ENCODE assay signal across 38 cellular contexts in the genomic region with DNA sequence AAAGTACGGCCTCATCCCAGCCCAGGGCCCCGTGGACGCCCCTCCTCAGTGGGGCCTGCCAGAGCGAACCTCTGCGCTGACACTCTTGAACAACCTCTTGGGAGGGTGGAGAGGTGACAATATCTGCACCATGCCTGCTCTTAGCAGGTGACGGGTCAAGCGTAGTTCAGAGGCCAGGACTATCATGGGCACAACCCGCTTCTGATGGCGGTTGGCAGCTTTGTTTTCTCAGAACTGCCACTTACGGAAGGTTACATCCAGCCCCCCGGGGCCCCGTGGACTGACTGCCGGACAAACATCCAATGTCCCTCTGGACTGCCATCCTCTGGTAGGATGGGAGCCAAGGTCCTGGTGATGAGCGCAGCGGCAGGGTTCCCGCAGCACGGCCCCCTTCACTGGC.
"Had no signal": no experiment of that assay in that cellular context is flagged by ENCODE, and none has a peak within 500 bp of the region (broad histone marks: within the 10 kb centered on the region; RNA-seq: fewer than 3 reads in every experiment).

No MANE protein-coding gene starts in this region.

- H3K9me3 Mint-ChIP-seq: activated naive CD4-positive, alpha-beta T cell treated with anti-CD3 and anti-CD28 coated beads for 36 hours; activated naive CD4-positive, alpha-beta T cell treated with anti-CD3 and anti-CD28 coated beads, Interleukin-2, amount 10 ng/mL, durations not matched to agents 7 days and 5 days; activated naive CD4-positive, alpha-beta T cell treated with anti-CD3 and anti-CD28 coated beads, Interleukin-2, amount 50 U/mL, for 24 hours; activated naive CD4-positive, alpha-beta T cell treated with anti-CD3 and anti-CD28 coated beads, Interleukin-2, amount 50 U/mL, for 72 hours; activated naive CD8-positive, alpha-beta T cell treated with anti-CD3 and anti-CD28 coated beads for 36 hours; activated naive CD8-positive, alpha-beta T cell treated with anti-CD3 and anti-CD28 coated beads, Interleukin-2, amount 50 U/mL, for 24 hours; activated T-cell treated with anti-CD3 and anti-CD28 coated beads, Interleukin-2, amount 50 U/mL, for 24 hours; activated T-cell treated with anti-CD3 and anti-CD28 coated beads, Interleukin-2, amount 50 U/mL, for 4 hours; activated T-cell treated with anti-CD3 and anti-CD28 coated beads, Interleukin-2, amount 50 U/mL, for 72 hours; activated T-helper 17 cell treated with anti-CD3 and anti-CD28 coated beads, Interleukin-2, amount 50 U/mL, for 72 hours; central memory CD8-positive, alpha-beta T cell had no signal

- H3K9me3 ChIP-seq: adrenal gland, ascending aorta, body of pancreas, breast epithelium had no signal

- DNase-seq: activated effector memory CD4-positive, alpha-beta T cell treated with anti-CD3 and anti-CD28 coated beads, Interleukin-2, amount 50 U/mL, for 16 hours; activated effector memory CD4-positive, alpha-beta T cell treated with Interleukin-2 at 50 U/mL for 16 hours; activated gamma-delta T cell; activated gamma-delta T cell treated with Interleukin-2 at 50 U/mL for 16 hours; activated naive CD4-positive, alpha-beta T cell; activated naive CD4-positive, alpha-beta T cell treated with anti-CD3 and anti-CD28 coated beads for 36 hours; activated naive CD4-positive, alpha-beta T cell treated with anti-CD3 and anti-CD28 coated beads, Interleukin-2, amount 10 ng/mL, durations not matched to agents 7 days and 5 days; activated naive CD4-positive, alpha-beta T cell treated with anti-CD3 and anti-CD28 coated beads, Interleukin-2, amount 50 U/mL, for 16 hours; activated naive CD4-positive, alpha-beta T cell treated with Interleukin-2 at 50 U/mL for 16 hours; activated naive CD8-positive, alpha-beta T cell treated with anti-CD3 and anti-CD28 coated beads for 36 hours; activated naive CD8-positive, alpha-beta T cell treated with anti-CD3 and anti-CD28 coated beads, Interleukin-2, amount 10 ng/mL, durations not matched to agents 7 days and 5 days; activated naive CD8-positive, alpha-beta T cell treated with anti-CD3 and anti-CD28 coated beads, Interleukin-2, amount 50 U/mL, for 24 hours; activated T-cell treated with anti-CD3 and anti-CD28 coated beads, Interleukin-2, amount 50 U/mL, for 1 hour; activated T-cell treated with anti-CD3 and anti-CD28 coated beads, Interleukin-2, amount 50 U/mL, for 24 hours; activated T-cell treated with anti-CD3 and anti-CD28 coated beads, Interleukin-2, amount 50 U/mL, for 4 hours; activated T-cell treated with anti-CD3 and anti-CD28 coated beads, Interleukin-2, amount 50 U/mL, for 48 hours; activated T-cell treated with anti-CD3 and anti-CD28 coated beads, Interleukin-2, amount 50 U/mL, for 72 hours; adrenal gland; amniotic stem cell; amygdala; anterior cingulate cortex; aorta; body of pancreas; brain microvascular endothelial cell; caudate nucleus; central memory CD4-positive, alpha-beta T cell; cerebellar nuclear complex had no signal

- H3K4me3 ChIP-seq: adrenal gland, ascending aorta, body of pancreas, breast epithelium, cardiac muscle cell had no signal

- H3K4me1 Mint-ChIP-seq: activated naive CD4-positive, alpha-beta T cell treated with anti-CD3 and anti-CD28 coated beads, Interleukin-2, amount 10 ng/mL, durations not matched to agents 7 days and 5 days; activated naive CD4-positive, alpha-beta T cell treated with anti-CD3 and anti-CD28 coated beads, Interleukin-2, amount 50 U/mL, for 24 hours; activated naive CD8-positive, alpha-beta T cell treated with anti-CD3 and anti-CD28 coated beads for 36 hours; activated naive CD8-positive, alpha-beta T cell treated with anti-CD3 and anti-CD28 coated beads, Interleukin-2, amount 10 ng/mL, durations not matched to agents 7 days and 5 days; activated naive CD8-positive, alpha-beta T cell treated with anti-CD3 and anti-CD28 coated beads, Interleukin-2, amount 50 U/mL, for 24 hours; activated T-helper 17 cell treated with anti-CD3 and anti-CD28 coated beads, Interleukin-2, amount 50 U/mL, for 72 hours; brain; central memory CD8-positive, alpha-beta T cell had no signal

- H3K4me3 Mint-ChIP-seq: activated naive CD4-positive, alpha-beta T cell treated with anti-CD3 and anti-CD28 coated beads for 36 hours; activated naive CD4-positive, alpha-beta T cell treated with anti-CD3 and anti-CD28 coated beads, Interleukin-2, amount 10 ng/mL, durations not matched to agents 7 days and 5 days; activated naive CD4-positive, alpha-beta T cell treated with anti-CD3 and anti-CD28 coated beads, Interleukin-2, amount 50 U/mL, for 24 hours; activated naive CD8-positive, alpha-beta T cell; activated naive CD8-positive, alpha-beta T cell treated with anti-CD3 and anti-CD28 coated beads for 36 hours; activated naive CD8-positive, alpha-beta T cell treated with anti-CD3 and anti-CD28 coated beads, Interleukin-2, amount 10 ng/mL, durations not matched to agents 7 days and 5 days; activated naive CD8-positive, alpha-beta T cell treated with anti-CD3 and anti-CD28 coated beads, Interleukin-2, amount 50 U/mL, for 24 hours; activated T-cell treated with anti-CD3 and anti-CD28 coated beads, Interleukin-2, amount 50 U/mL, for 24 hours; activated T-cell treated with anti-CD3 and anti-CD28 coated beads, Interleukin-2, amount 50 U/mL, for 4 hours; activated T-cell treated with anti-CD3 and anti-CD28 coated beads, Interleukin-2, amount 50 U/mL, for 72 hours; activated T-helper 1 cell treated with anti-CD3 and anti-CD28 coated beads, Interleukin-12 subunit alpha, Interleukin-12 subunit beta, Interleukin-2, Interleukin-4 antibody, amounts not matched to agents 30 ng/mL and 10 ng/mL and 1 ng/mL, durations not matched to agents 14 hours and 24 hours and 36 hours; activated T-helper 17 cell treated with anti-CD3 and anti-CD28 coated beads, Interleukin-2, amount 50 U/mL, for 72 hours; brain; central memory CD8-positive, alpha-beta T cell had no signal

- H3K36me3 Mint-ChIP-seq: activated naive CD4-positive, alpha-beta T cell treated with anti-CD3 and anti-CD28 coated beads, Interleukin-2, amount 10 ng/mL, durations not matched to agents 7 days and 5 days; activated naive CD4-positive, alpha-beta T cell treated with anti-CD3 and anti-CD28 coated beads, Interleukin-2, amount 50 U/mL, for 24 hours; activated naive CD4-positive, alpha-beta T cell treated with anti-CD3 and anti-CD28 coated beads, Interleukin-2, amount 50 U/mL, for 72 hours; activated naive CD8-positive, alpha-beta T cell; activated naive CD8-positive, alpha-beta T cell treated with anti-CD3 and anti-CD28 coated beads for 36 hours; activated naive CD8-positive, alpha-beta T cell treated with anti-CD3 and anti-CD28 coated beads, Interleukin-2, amount 10 ng/mL, durations not matched to agents 7 days and 5 days; brain had no signal

- H3K27me3 Mint-ChIP-seq: activated naive CD4-positive, alpha-beta T cell treated with anti-CD3 and anti-CD28 coated beads, Interleukin-2, amount 10 ng/mL, durations not matched to agents 7 days and 5 days; activated naive CD4-positive, alpha-beta T cell treated with anti-CD3 and anti-CD28 coated beads, Interleukin-2, amount 50 U/mL, for 24 hours; activated naive CD8-positive, alpha-beta T cell treated with anti-CD3 and anti-CD28 coated beads for 36 hours; activated naive CD8-positive, alpha-beta T cell treated with anti-CD3 and anti-CD28 coated beads, Interleukin-2, amount 10 ng/mL, durations not matched to agents 7 days and 5 days; activated naive CD8-positive, alpha-beta T cell treated with anti-CD3 and anti-CD28 coated beads, Interleukin-2, amount 50 U/mL, for 24 hours; activated T-cell treated with anti-CD3 and anti-CD28 coated beads, Interleukin-2, amount 50 U/mL, for 24 hours; activated T-helper 17 cell treated with anti-CD3 and anti-CD28 coated beads, Interleukin-2, amount 50 U/mL, for 72 hours; brain; central memory CD8-positive, alpha-beta T cell had no signal

- ATAC-seq: activated naive CD4-positive, alpha-beta T cell treated with anti-CD3 and anti-CD28 coated beads, Interleukin-2, amount 50 U/mL, for 72 hours; activated naive CD8-positive, alpha-beta T cell treated with anti-CD3 and anti-CD28 coated beads, Interleukin-2, amount 50 U/mL, for 24 hours; activated T-cell treated with anti-CD3 and anti-CD28 coated beads, Interleukin-2, amount 50 U/mL, for 4 hours; activated T-cell treated with anti-CD3 and anti-CD28 coated beads, Interleukin-2, amount 50 U/mL, for 72 hours; activated T-helper 17 cell treated with anti-CD3 and anti-CD28 coated beads, Interleukin-2, amount 50 U/mL, for 72 hours; body of pancreas had no signal

- H3K36me3 ChIP-seq: adrenal gland, ascending aorta, brain microvascular endothelial cell, breast epithelium, cardiac muscle cell had no signal

- H3K4me1 ChIP-seq: adrenal gland, ascending aorta, body of pancreas, breast epithelium had no signal

- H3K27ac ChIP-seq: adrenal gland, ascending aorta, body of pancreas, brain microvascular endothelial cell, breast epithelium, cardiac muscle cell had no signal

- H3K27me3 ChIP-seq: adrenal gland, ascending aorta, body of pancreas, brain microvascular endothelial cell, breast epithelium, cardiac muscle cell had no signal

- H3K27ac Mint-ChIP-seq: activated naive CD4-positive, alpha-beta T cell treated with anti-CD3 and anti-CD28 coated beads for 36 hours; activated naive CD4-positive, alpha-beta T cell treated with anti-CD3 and anti-CD28 coated beads, Interleukin-2, amount 10 ng/mL, durations not matched to agents 7 days and 5 days; activated naive CD4-positive, alpha-beta T cell treated with anti-CD3 and anti-CD28 coated beads, Interleukin-2, amount 50 U/mL, for 72 hours; activated naive CD8-positive, alpha-beta T cell; activated naive CD8-positive, alpha-beta T cell treated with anti-CD3 and anti-CD28 coated beads for 36 hours; activated naive CD8-positive, alpha-beta T cell treated with anti-CD3 and anti-CD28 coated beads, Interleukin-2, amount 10 ng/mL, durations not matched to agents 7 days and 5 days; activated naive CD8-positive, alpha-beta T cell treated with anti-CD3 and anti-CD28 coated beads, Interleukin-2, amount 50 U/mL, for 24 hours; activated T-cell treated with anti-CD3 and anti-CD28 coated beads, Interleukin-2, amount 50 U/mL, for 24 hours; activated T-cell treated with anti-CD3 and anti-CD28 coated beads, Interleukin-2, amount 50 U/mL, for 72 hours; activated T-helper 1 cell treated with anti-CD3 and anti-CD28 coated beads, Interleukin-12 subunit alpha, Interleukin-12 subunit beta, Interleukin-2, Interleukin-4 antibody, amounts not matched to agents 30 ng/mL and 10 ng/mL and 1 ng/mL, durations not matched to agents 14 hours and 24 hours and 36 hours; activated T-helper 17 cell treated with anti-CD3 and anti-CD28 coated beads, Interleukin-2, amount 50 U/mL, for 72 hours; activated T-helper 2 cell treated with anti-CD3 and anti-CD28 coated beads, Interferon-gamma antibody, Interleukin-2, Interleukin-4, amounts not matched to agents 10 μg/mL and 5 μg/mL and 100 μg/mL, durations not matched to agents 14 hours and 24 hours and 36 hours; brain had no signal
